ENCODE assay signal across 1 cellular context in genomic region chr2:212549463-212549862, GRCh38.
TF ChIP-seq lines count a peak whose summit lies in the region.

No MANE protein-coding gene starts in this region.

TF ChIP-seq in WTC11, 78 proteins besides CTCF, POLR2A, EP300 and RAD21 (continued from another document):
- TF ChIP-seq E2F4 (CRISPR knock-in tag; IDR thresholded peaks at IDR 0.05; ENCODE audit: borderline replicate concordance, low read depth) (no peak), SMAD3 (CRISPR knock-in tag; IDR thresholded peaks at IDR 0.05; ENCODE audit: borderline replicate concordance) (no peak), MYBL2 (CRISPR knock-in tag; IDR thresholded peaks at IDR 0.05) (no peak), FOXK1 (CRISPR knock-in tag; IDR thresholded peaks at IDR 0.05) (no peak), ZNF281 (CRISPR knock-in tag; IDR thresholded peaks at IDR 0.05) (no peak), ZNF671 (CRISPR knock-in tag; IDR thresholded peaks at IDR 0.05) (no peak)
